Comparison of ENCODE assay signal across 8 cellular contexts in the genomic region with DNA sequence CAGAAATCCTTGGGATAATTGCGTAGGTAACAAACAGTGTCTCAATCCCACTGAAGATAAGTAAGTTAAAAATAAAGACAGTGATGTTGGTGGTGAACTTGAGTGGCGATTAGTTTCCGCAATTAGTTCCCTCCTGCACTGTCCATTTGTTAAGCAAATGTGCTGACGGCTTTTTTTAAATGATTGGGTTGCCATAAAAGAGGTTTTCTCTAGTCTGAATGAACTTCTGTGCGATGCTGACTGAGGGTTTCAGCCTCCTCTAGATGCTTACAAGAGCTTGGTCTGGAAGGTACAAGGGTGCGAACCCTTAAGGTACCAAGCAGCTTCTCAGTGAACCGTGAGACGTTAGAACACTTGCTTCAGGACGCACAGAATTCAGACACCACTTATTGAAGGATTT. TPM values are rescaled to one million over a fixed set of nuclear protein-coding genes. Genes with fewer than 3 reads are reported as not detected.
DNase-seq lines count a peak whose midpoint lies in the region; ATAC-seq, FAIRE-seq and TF ChIP-seq lines count a peak whose summit lies in the region.

No MANE protein-coding gene starts in this region.

- WGBS in prostate gland, result 29% methylated on average over 9 of the region's 9 CpGs

- DNase-seq in GM18507 (ENCODE audit: extremely low spot score, insufficient read length, low read depth) (no peak), NCI-H345 treated with DMSO at 0.1 percent for 48 hours (lab: John Stamatoyannopoulos, UW; ENCODE audit: unreplicated experiment) (peak; percentile 33), epithelial cell of esophagus (ENCODE audit: low read depth) (peak; percentile 28), prostate gland (ENCODE audit: low spot score) (no peak), SW480 (ENCODE audit: low spot score) (no peak), Ammon's horn (ENCODE audit: low spot score) (no peak), mucosa of gallbladder (ENCODE audit: low spot score) (no peak)

- ATAC-seq in HG03469 (IDR thresholded peaks at IDR 0.05; ENCODE audit: unreplicated experiment), result no peak

- H3K36me3 ChIP-seq in prostate gland, result no peaks in the 10 kb centered on the region

- H3K4me3 ChIP-seq in epithelial cell of esophagus (ENCODE audit: low read length) (peak overlapping the region; percentile 66), prostate gland (peak overlapping the region; percentile 66 to 75)

- TF ChIP-seq POLR2A in prostate gland (IDR thresholded peaks at IDR 0.05), result no peak

- TF ChIP-seq CTCF in epithelial cell of esophagus (IDR thresholded peaks at IDR 0.05; ENCODE audit: insufficient read depth, low read depth, low read length, missing control alignments) (no peak), prostate gland (IDR thresholded peaks at IDR 0.05) (no peak)

- peak; percentile 85 for FAIRE-seq in GM18507 (lab: Jason Lieb, UNC)

- no peaks in the 10 kb centered on the region for H3K9me3 ChIP-seq in prostate gland

- intact Hi-C loops in prostate gland (cut with DNase I), result no loop called here

- H3K4me1 ChIP-seq in prostate gland (replicated peaks), result no peaks in the 10 kb centered on the region

- no peaks in the 10 kb centered on the region for H3K27me3 ChIP-seq in prostate gland (replicated peaks; ENCODE audit: insufficient read depth)

- peak overlapping the region; percentile 84 to 90 for H3K27ac ChIP-seq in prostate gland

RNA-seq across cellular contexts. Expression of a gene that starts 0.7 kb away (rescaled TPM):
- total RNA-seq in prostate gland (10 to 100 TPM; 25.4 to 46.3 TPM), mucosa of gallbladder (31.7 TPM)

Comparison
In these comparisons a context has a peak if more than half of its experiments do, and no peak if none do; other contexts are left out.
1. DNase-seq: peak in NCI-H345 treated with DMSO at 0.1 percent for 48 hours (single experiment) and epithelial cell of esophagus (single experiment); none in GM18507 (single experiment), prostate gland (single experiment), SW480 (single experiment), Ammon's horn (single experiment) and mucosa of gallbladder (single experiment).